Comparison of ENCODE assay signal across 8 cellular contexts in genomic region chr6:79536969-79537747, GRCh38. TPM values are rescaled to one million over a fixed set of nuclear protein-coding genes. Genes with fewer than 3 reads are reported as not detected.
DNase-seq lines count a peak whose midpoint lies in the region; ATAC-seq, FAIRE-seq and TF ChIP-seq lines count a peak whose summit lies in the region.

Gene LCA5 (minus strand): TSS chr6:79537430. CDS start chr6:79518894, 18,536 bp downstream.

- ATAC-seq in pancreas = peak; percentile 96 to 99 (median 98)

- 1 to 3% (median 1%) methylated on average over 26 to 55 of the region's 55 CpGs for WGBS in adrenal gland, 4 donors
- WGBS in pancreas, 2 donors = 0 to 1% methylated on average over 55 of the region's 55 CpGs
- WGBS in thyroid gland, 2 donors = 1% methylated on average over 32 to 50 of the region's 55 CpGs

- H3K4me3 ChIP-seq in HFF-Myc (replicated peaks; ENCODE audit: low read depth, low read length) (peak within 1 kb of the TSS; percentile 83), NB4 (ENCODE audit: low read depth, low read length) (peak within 1 kb of the TSS; percentile 47), adrenal gland (peak within 1 kb of the TSS; percentile 71 to 93 (median 82)), pancreas (peak within 1 kb of the TSS; percentile 61 to 89 (median 74)), thyroid gland (replicated peaks in 1 of 3) (peak within 1 kb of the TSS; percentile 16 to 83 (median 82))

- peak within 1 kb of the TSS; percentile 59 to 91 (median 85) for H3K27ac ChIP-seq in adrenal gland
- peak within 1 kb of the TSS; percentile 79 to 87 (median 84) for H3K27ac ChIP-seq in pancreas
- H3K27ac ChIP-seq in thyroid gland = peak within 1 kb of the TSS; percentile 92 to 93 (median 93)

- no peaks in the 10 kb centered on the region for H3K9me3 ChIP-seq in adrenal gland (replicated peaks in 1 of 3)
- H3K9me3 ChIP-seq in pancreas = no peaks in the 10 kb centered on the region
- no peaks in the 10 kb centered on the region for H3K9me3 ChIP-seq in thyroid gland

- intact Hi-C loops in adrenal gland (cut with DNase I) (no loop called here), cardiac septum (cut with DNase I) (loop anchor here (2.0 to 5.0 kb wide), 2 partner anchors 305 to 458 kb away; partner anchors contain the start of genes HMGN3 and PHIP), pancreas (cut with DNase I) (no loop called here), thyroid gland (cut with DNase I) (loop anchor here (10.0 kb wide), 1 partner anchor 302 kb away; the partner anchor contains the start of gene HMGN3)

- TF ChIP-seq CTCF in GM10266 (IDR thresholded peaks at IDR 0.05; ENCODE audit: control insufficient read depth, insufficient read depth, low read depth, missing control alignments) = no peak
- TF ChIP-seq CTCF in HFF-Myc (IDR thresholded peaks at IDR 0.05; ENCODE audit: low read depth, low read length, missing control alignments) = no peak
- no peak for TF ChIP-seq CTCF in NB4 (IDR thresholded peaks at IDR 0.05; ENCODE audit: low read depth, low read length)
- no peak for TF ChIP-seq CTCF in adrenal gland (IDR thresholded peaks at IDR 0.05)
- TF ChIP-seq CTCF in pancreas (IDR thresholded peaks at IDR 0.05) = no peak
- no peak for TF ChIP-seq CTCF in thyroid gland (IDR thresholded peaks at IDR 0.05)

- FAIRE-seq in pancreas (lab: Jason Lieb, UNC) = peak; percentile 45

- H3K4me1 ChIP-seq in adrenal gland (replicated peaks in 1 of 2) (peaks cover 0 to 13% of the 10 kb centered on the region in 2 donors), pancreas (peaks cover 0 to 6% (median 0%) of the 10 kb centered on the region in 3 donors), thyroid gland (peaks cover 0 to 9% of the 10 kb centered on the region in 2 donors)

- H3K36me3 ChIP-seq in adrenal gland (replicated peaks in 1 of 2) (no peaks in the 10 kb centered on the region), pancreas (no peaks in the 10 kb centered on the region), thyroid gland (no peaks in the 10 kb centered on the region)

- DNase-seq in GM10266 (ENCODE audit: extremely low spot score) (peak; percentile 84), HFF-Myc (ENCODE audit: extremely low read depth, low read depth) (peak; percentile 82), NB4 (ENCODE audit: low read depth) (peak; percentile 71), SKM-1 treated with dmso at 0.1 percent for 144 hours (lab: John Stamatoyannopoulos, UW; ENCODE audit: unreplicated experiment) (peak; percentile 91), adrenal gland (peak; percentile 93 to 98 (median 96)), cardiac septum (ENCODE audit: low spot score) (peak; percentile 96), pancreas (peak; percentile 86 to 95 (median 92)), thyroid gland (peak; percentile 95)

- TF ChIP-seq POLR2A in NB4 (IDR thresholded peaks at IDR 0.05; ENCODE audit: extremely low read depth, insufficient read length) (no peak), adrenal gland (IDR thresholded peaks at IDR 0.05) (peak; percentile 30 to 83), thyroid gland (IDR thresholded peaks at IDR 0.05) (peak in 1 of 2 donors; percentile 86)

- no peaks in the 10 kb centered on the region for H3K27me3 ChIP-seq in adrenal gland
- H3K27me3 ChIP-seq in pancreas = no peaks in the 10 kb centered on the region
- no peaks in the 10 kb centered on the region for H3K27me3 ChIP-seq in thyroid gland

RNA-seq across cellular contexts. Expression of gene LCA5, which starts in this region (rescaled TPM):
- 1 to 10 TPM; 1.3 to 4.3 (median 2.6) TPM for total RNA-seq in adrenal gland
- 1 to 10 TPM; 1.0 to 4.6 (median 1.1) TPM for polyA plus RNA-seq in adrenal gland
- total RNA-seq in cardiac septum = 2.6 TPM
- total RNA-seq in pancreas = 1 to 10 TPM; 1.8 to 7.9 (median 2.6) TPM
- 1 to 10 TPM; 1.3 to 2.9 TPM for polyA plus RNA-seq in pancreas
- total RNA-seq in thyroid gland = 10 to 100 TPM; 13.7 to 18.8 (median 16.3) TPM

Comparison
In these comparisons a context has a peak if more than half of its experiments do, and no peak if none do; other contexts are left out.
1. Peak in every context shown above with its lines: DNase-seq, ATAC-seq, H3K4me3 ChIP-seq and H3K27ac ChIP-seq.
2. intact Hi-C loops: an anchor here in cardiac septum (2.0 to 5.0 kb wide) and thyroid gland (10.0 kb wide); none called in adrenal gland and pancreas.